ENCODE assay signal across 12 cellular contexts in the genomic region with DNA sequence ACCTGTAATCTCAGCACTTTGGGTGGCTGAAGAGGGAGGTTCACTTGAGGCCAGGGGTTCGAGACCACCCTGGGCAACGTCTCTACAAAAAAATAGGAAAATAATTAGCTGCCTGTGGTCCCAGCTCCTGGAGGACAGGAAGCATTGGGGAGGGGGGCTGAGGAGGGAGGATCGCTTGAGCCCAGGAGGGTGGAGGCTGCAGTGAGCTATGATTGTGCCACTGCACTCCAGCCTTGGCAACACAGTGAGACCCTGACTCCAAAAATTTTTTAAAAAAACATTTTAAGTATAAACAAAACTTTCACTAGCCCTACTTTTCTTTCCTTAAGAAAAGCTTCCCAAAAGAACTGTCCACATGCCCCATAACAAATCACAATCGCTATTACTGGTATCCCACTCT. TPM values are rescaled to one million over a fixed set of nuclear protein-coding genes. Genes with fewer than 3 reads are reported as not detected.
DNase-seq lines count a peak whose midpoint lies in the region; ATAC-seq and TF ChIP-seq lines count a peak whose summit lies in the region.
"Had no signal": no experiment of that assay in that cellular context is flagged by ENCODE, and none has a peak within 500 bp of the region (broad histone marks: within the 10 kb centered on the region; RNA-seq: fewer than 3 reads in every experiment).

No MANE protein-coding gene starts in this region.

- H3K79me2 ChIP-seq in OCI-LY7 (ENCODE audit: insufficient read depth, low read depth, low read length): peaks cover 28% of the 10 kb centered on the region; the same call in 1 of the 2 replicates

- POLR2A ChIA-PET in OCI-LY7 (lab: Charles Lee): interaction anchor here (0.6 to 3.1 kb wide), 5 partner anchors 14 to 193 kb away, joined by 3 to 12 read pairs (median 3); partner anchors contain the start of gene VCPKMT

- H3K9me3 ChIP-seq in OCI-LY7 (ENCODE audit: low read length): peaks cover 10% of the 10 kb centered on the region; the same call in 1 of the 2 replicates

- H3K4me3 Mint-ChIP-seq in activated T-cell treated with anti-CD3 and anti-CD28 coated beads, Interleukin-2, amount 50 U/mL, for 72 hours: peak overlapping the region; percentile 87 to 93
- H3K4me3 Mint-ChIP-seq in central memory CD8-positive, alpha-beta T cell: peak overlapping the region; percentile 90
- H3K4me3 Mint-ChIP-seq in progenitor cell of endocrine pancreas (ENCODE audit: low read depth): peak overlapping the region; percentile 89

- H3K27me3 Mint-ChIP-seq in activated T-cell treated with anti-CD3 and anti-CD28 coated beads, Interleukin-2, amount 50 U/mL, for 72 hours (ENCODE audit: low read depth): no peaks in the 10 kb centered on the region
- H3K27me3 Mint-ChIP-seq in central memory CD8-positive, alpha-beta T cell: no peaks in the 10 kb centered on the region
- H3K27me3 Mint-ChIP-seq in progenitor cell of endocrine pancreas: no peaks in the 10 kb centered on the region

- no peak overlapping the region for H3K27ac ChIP-seq in OCI-LY7 (ENCODE audit: low read depth, low read length, poor library complexity, severe bottlenecking)

- peak overlapping the region; percentile 91 for H3K4me2 ChIP-seq in OCI-LY7 (ENCODE audit: low read length)

- TF ChIP-seq CTCF in OCI-LY7 (conservative IDR thresholded peaks at IDR 0.05; ENCODE audit: low read length) (no peak), progenitor cell of endocrine pancreas (IDR thresholded peaks at IDR 0.05; ENCODE audit: unreplicated experiment) (no peak)

- ATAC-seq in activated T-cell treated with anti-CD3 and anti-CD28 coated beads, Interleukin-2, amount 50 U/mL, for 72 hours (replicated peaks in 1 of 2): no peak
- ATAC-seq in central memory CD8-positive, alpha-beta T cell (replicated peaks; ENCODE audit: extremely low read depth, poor library complexity, severe bottlenecking): no peak
- no peak for ATAC-seq in GM21717 (IDR thresholded peaks at IDR 0.05; ENCODE audit: unreplicated experiment)
- ATAC-seq in HG03025 (IDR thresholded peaks at IDR 0.05; ENCODE audit: low FRiP score, unreplicated experiment): no peak

- peaks cover 0 to 3% of the 10 kb centered on the region in 2 donors for H3K9me3 Mint-ChIP-seq in activated T-cell treated with anti-CD3 and anti-CD28 coated beads, Interleukin-2, amount 50 U/mL, for 72 hours
- no peaks in the 10 kb centered on the region for H3K9me3 Mint-ChIP-seq in central memory CD8-positive, alpha-beta T cell
- peaks cover 7% of the 10 kb centered on the region for H3K9me3 Mint-ChIP-seq in progenitor cell of endocrine pancreas (ENCODE audit: low read depth)

- intact Hi-C loops in OCI-LY7 (cut with micrococcal nuclease; ENCODE audit: unreplicated experiment): loop anchor here (5.0 to 10.0 kb wide), 4 partner anchors 52 to 678 kb away; no protein-coding TSS in a partner anchor

- H4K20me1 ChIP-seq in OCI-LY7 (ENCODE audit: insufficient read depth, low read length): no peaks in the 10 kb centered on the region

- peaks cover 6 to 10% of the 10 kb centered on the region in 2 donors for H3K36me3 Mint-ChIP-seq in activated T-cell treated with anti-CD3 and anti-CD28 coated beads, Interleukin-2, amount 50 U/mL, for 72 hours (ENCODE audit: insufficient read depth in 2 of 2)
- peaks cover 5% of the 10 kb centered on the region for H3K36me3 Mint-ChIP-seq in central memory CD8-positive, alpha-beta T cell (ENCODE audit: insufficient read depth)
- H3K36me3 Mint-ChIP-seq in progenitor cell of endocrine pancreas (ENCODE audit: insufficient read depth): peaks cover 17% of the 10 kb centered on the region

- DNase-seq in activated T-cell treated with anti-CD3 and anti-CD28 coated beads, Interleukin-2, amount 50 U/mL, for 72 hours: no peak
- DNase-seq in activated T-cell treated with anti-CD3 and anti-CD28 coated beads, Interleukin-2, amount 50 U/mL, for 1 hour: no peak
- DNase-seq in OCI-LY7 (ENCODE audit: low spot score) (no peak), progenitor cell of endocrine pancreas (ENCODE audit: low spot score, unreplicated experiment) (no peak), NCI-H526 treated with DMSO at 0.1 percent for 48 hours (lab: John Stamatoyannopoulos, UW) (no peak)
- no peak for DNase-seq in central memory CD8-positive, alpha-beta T cell (ENCODE audit: low spot score in 2 of 2)
- DNase-seq: mesenchymal stem cell; NCI-H2171 treated with DMSO at 0.1 percent for 48 hours; retina; stimulated activated CD4-positive, alpha-beta T cell treated with anti-CD3 and anti-CD28 coated beads, Interleukin-2, amount 100 ng/mL, for 48 hours had no signal

- H3K9me2 ChIP-seq in OCI-LY7 (ENCODE audit: insufficient read depth, low read length): no peaks in the 10 kb centered on the region

- peaks cover 45% of the 10 kb centered on the region for H3K4me1 Mint-ChIP-seq in activated T-cell treated with anti-CD3 and anti-CD28 coated beads, Interleukin-2, amount 50 U/mL, for 72 hours (ENCODE audit: low read depth)
- peaks cover 38% of the 10 kb centered on the region for H3K4me1 Mint-ChIP-seq in central memory CD8-positive, alpha-beta T cell
- H3K4me1 Mint-ChIP-seq in progenitor cell of endocrine pancreas (ENCODE audit: low read depth): peaks cover 16% of the 10 kb centered on the region

- CTCF ChIA-PET in OCI-LY7 (lab: Charles Lee; ENCODE audit: unreplicated experiment): no interaction called here

- no peak overlapping the region for H2AFZ ChIP-seq in OCI-LY7 (ENCODE audit: low read length)

- peaks cover 14% of the 10 kb centered on the region for H3K36me3 ChIP-seq in OCI-LY7 (ENCODE audit: insufficient read depth, low read length)

- peaks cover 16% of the 10 kb centered on the region for H3K4me1 ChIP-seq in OCI-LY7 (ENCODE audit: insufficient read depth, low read length, poor library complexity, severe bottlenecking)

- peak overlapping the region; percentile 73 for H3K4me3 ChIP-seq in OCI-LY7 (ENCODE audit: low read depth, low read length, poor library complexity, severe bottlenecking)

- no peak overlapping the region for H3K27ac Mint-ChIP-seq in activated T-cell treated with anti-CD3 and anti-CD28 coated beads, Interleukin-2, amount 50 U/mL, for 72 hours
- H3K27ac Mint-ChIP-seq in central memory CD8-positive, alpha-beta T cell (ENCODE audit: low read depth): no peak overlapping the region
- no peak overlapping the region for H3K27ac Mint-ChIP-seq in progenitor cell of endocrine pancreas

- no TSS peak for BruUV-seq in OCI-LY7 (replicated peaks; lab: Mats Ljungman, UMichigan)

RNA-seq across cellular contexts. Expression of gene L2HGDH, which starts 1.6 kb away (rescaled TPM):
- 10 to 100 TPM; 11.2 to 18.2 TPM for total RNA-seq in activated T-cell treated with anti-CD3 and anti-CD28 coated beads, Interleukin-2, amount 50 U/mL, for 72 hours
- 8.7 and 10.0 TPM in 2 replicates for total RNA-seq in OCI-LY7 (2014; rRNA removed; shearing (Covaris generic))
- 14.6 and 19.8 TPM in 2 replicates for total RNA-seq in OCI-LY7 (2022)
- total RNA-seq in progenitor cell of endocrine pancreas: 13.1 and 14.4 TPM in 2 replicates

RNA-seq across cellular contexts. Expression of gene DMAC2L, which starts 1.7 kb away (rescaled TPM):
- total RNA-seq in activated T-cell treated with anti-CD3 and anti-CD28 coated beads, Interleukin-2, amount 50 U/mL, for 72 hours: 10 to 100 TPM; 18.2 to 18.9 TPM
- total RNA-seq in OCI-LY7 (2014; rRNA removed; shearing (Covaris generic)): 5.8 and 13.8 TPM in 2 replicates
- total RNA-seq in OCI-LY7 (2022) (31.3 and 33.0 TPM in 2 replicates), progenitor cell of endocrine pancreas (19.6 and 21.7 TPM in 2 replicates)
